In genomic region chr2:239911630-239912071, GRCh38 we compare ENCODE assay signal across 16 cellular contexts.
DNase-seq lines count a peak whose midpoint lies in the region; ATAC-seq, FAIRE-seq and TF ChIP-seq lines count a peak whose summit lies in the region.
"Had no signal": no experiment of that assay in that cellular context is flagged by ENCODE, and none has a peak within 500 bp of the region (broad histone marks: within the 10 kb centered on the region; RNA-seq: fewer than 3 reads in every experiment).

No MANE protein-coding gene starts in this region.

- ATAC-seq in T-cell (replicated peaks in 1 of 4) (peak in 1 of 4 experiments; percentile 18), Right ventricle myocardium superior (ENCODE audit: poor library complexity) (peak; percentile 69), WTC11 (no peak)
- ATAC-seq: Panc1 had no signal

- peak overlapping the region; percentile 66 to 94 for H3K27ac Mint-ChIP-seq in T-cell
- no peak overlapping the region for H3K27ac Mint-ChIP-seq in WTC11
- H3K27ac Mint-ChIP-seq: activated naive CD8-positive, alpha-beta T cell treated with anti-CD3 and anti-CD28 coated beads, Interleukin-2, amount 50 U/mL, for 24 hours; neural progenitor cell had no signal

- no peak for TF ChIP-seq CTCF in HL-60 (IDR thresholded peaks at IDR 0.05; ENCODE audit: insufficient read depth, low read length)
- no peak for TF ChIP-seq CTCF in WTC11 (IDR thresholded peaks at IDR 0.05)

- CTCF ChIA-PET in T-cell (lab: Charles Lee) (no interaction called here), WTC11 (lab: Charles Lee) (interaction anchor here (1.4 kb wide), 1 partner anchor 87 kb away, joined by 5 read pairs; no protein-coding TSS in a partner anchor)

- H3K9me3 Mint-ChIP-seq in T-cell (peaks cover 0 to 2% (median 0%) of the 10 kb centered on the region in 3 donors), WTC11 (peaks cover 7% of the 10 kb centered on the region)
- H3K9me3 Mint-ChIP-seq: activated naive CD8-positive, alpha-beta T cell treated with anti-CD3 and anti-CD28 coated beads, Interleukin-2, amount 50 U/mL, for 24 hours had no signal

- no peak for FAIRE-seq in H54 (lab: Jason Lieb, UNC)
- FAIRE-seq: GM12891, HTR-8/SVneo had no signal

- DNase-seq in HL-60 (ENCODE audit: low read depth in 1 of 2, low spot score in 1 of 2), result peak in 1 of 2 experiments; percentile 86
- peak in 1 of 34 experiments; percentile 23 for DNase-seq in T-cell
- DNase-seq in Right ventricle myocardium superior, result peak; percentile 69
- peak; percentile 83 for DNase-seq in posterior vena cava (ENCODE audit: low spot score)
- DNase-seq in H54 (ENCODE audit: insufficient read length, low spot score), result no peak
- DNase-seq in NCI-H748 treated with DMSO at 0.1 percent for 48 hours (lab: John Stamatoyannopoulos, UW), result no peak
- no peak for DNase-seq in WTC11 (ENCODE audit: low spot score)
- DNase-seq in NCI-H748 (lab: John Stamatoyannopoulos, UW; ENCODE audit: unreplicated experiment), result no peak
- DNase-seq: activated CD4-positive, CD25-positive, alpha-beta regulatory T cell treated with anti-CD3 and anti-CD28 coated beads, Interleukin-2, amount 50 U/mL, for 72 hours; activated naive CD8-positive, alpha-beta T cell treated with anti-CD3 and anti-CD28 coated beads, Interleukin-2, amount 50 U/mL, for 24 hours; DMS 273 treated with DMSO at 0.1 percent for 48 hours; stimulated activated CD4-positive, alpha-beta T cell treated with anti-CD3 and anti-CD28 coated beads, Interleukin-2, amount 100 ng/mL, for 48 hours had no signal

- peak overlapping the region; percentile 83 for H3K27ac ChIP-seq in HL-60 (replicated peaks)
- H3K27ac ChIP-seq: neural progenitor cell had no signal

- no peak for TF ChIP-seq POLR2A in H54 (IDR thresholded peaks at IDR 0.05; ENCODE audit: low read depth, low read length)

- intact Hi-C loops in Right ventricle myocardium superior (cut with DNase I), result no loop called here
- intact Hi-C loops in posterior vena cava (cut with DNase I), result no loop called here

- no peak overlapping the region for H3K4me3 ChIP-seq in HL-60 (replicated peaks; ENCODE audit: insufficient read depth, low read length)
- H3K4me3 ChIP-seq: neural progenitor cell had no signal

- H3K27me3 ChIP-seq in HL-60 (ENCODE audit: insufficient read depth, poor library complexity, severe bottlenecking), result no peaks in the 10 kb centered on the region
- H3K27me3 ChIP-seq: neural progenitor cell had no signal

- POLR2A ChIA-PET in T-cell (lab: Charles Lee) (interaction anchor here in 1 of 2 donors (0.6 kb wide), 1 partner anchor 531 kb away, joined by 3 read pairs; no protein-coding TSS in a partner anchor), WTC11 (lab: Charles Lee) (no interaction called here)

- H3K4me3 Mint-ChIP-seq in T-cell, result peak overlapping the region in 2 of 3 donors; percentile 7 to 58
- H3K4me3 Mint-ChIP-seq in WTC11, result no peak overlapping the region
- H3K4me3 Mint-ChIP-seq: activated naive CD8-positive, alpha-beta T cell treated with anti-CD3 and anti-CD28 coated beads, Interleukin-2, amount 50 U/mL, for 24 hours; neural progenitor cell had no signal

- H3K4me1 Mint-ChIP-seq in T-cell (peaks cover 14 to 25% (median 17%) of the 10 kb centered on the region in 3 donors), WTC11 (no peaks in the 10 kb centered on the region)

- H3K27me3 Mint-ChIP-seq in T-cell (no peaks in the 10 kb centered on the region), WTC11 (ENCODE audit: low read depth) (no peaks in the 10 kb centered on the region)
- H3K27me3 Mint-ChIP-seq: activated naive CD8-positive, alpha-beta T cell treated with anti-CD3 and anti-CD28 coated beads, Interleukin-2, amount 50 U/mL, for 24 hours had no signal

- H3K36me3 Mint-ChIP-seq in T-cell, result no peaks in the 10 kb centered on the region
- H3K36me3 Mint-ChIP-seq in WTC11, result peaks cover 5% of the 10 kb centered on the region
- H3K36me3 Mint-ChIP-seq: neural progenitor cell had no signal

TF ChIP-seq in WTC11, 78 proteins besides CTCF, POLR2A, EP300 and RAD21:
- TF ChIP-seq GTF2I (CRISPR knock-in tag; conservative IDR thresholded peaks at IDR 0.05), result no peak
- TF ChIP-seq ZNF138 (CRISPR knock-in tag; conservative IDR thresholded peaks at IDR 0.05), result no peak
- TF ChIP-seq ZSCAN18 (CRISPR knock-in tag; IDR thresholded peaks at IDR 0.05), result no peak
- no peak for TF ChIP-seq AR (CRISPR knock-in tag; IDR thresholded peaks at IDR 0.05)
- no peak for TF ChIP-seq SMAD3 (CRISPR knock-in tag; IDR thresholded peaks at IDR 0.05; ENCODE audit: borderline replicate concordance)
- TF ChIP-seq KAT7 (CRISPR knock-in tag; IDR thresholded peaks at IDR 0.05; ENCODE audit: borderline replicate concordance), result no peak

Comparison
In these comparisons a context has a peak if more than half of its experiments do, and no peak if none do; other contexts are left out.
1. DNase-seq: peak in Right ventricle myocardium superior (single experiment) and posterior vena cava (single experiment); none in H54 (single experiment), NCI-H748 treated with DMSO at 0.1 percent for 48 hours (single experiment), WTC11 (single experiment) and NCI-H748 (single experiment).